8 cellular contexts compared by ENCODE assay signal in genomic region chr4:24476209-24476781, GRCh38.
A peak's percentile ranks its signal among the peaks of the same experiment; 100 is the strongest.
DNase-seq lines count a peak whose midpoint lies in the region; ATAC-seq and TF ChIP-seq lines count a peak whose summit lies in the region.

No MANE protein-coding gene starts in this region.

- no peak for TF ChIP-seq EP300 in neural cell (conservative IDR thresholded peaks at IDR 0.05; ENCODE audit: poor library complexity, severe bottlenecking)

- H3K79me2 ChIP-seq in neural cell (replicated peaks; ENCODE audit: insufficient read depth, low read length) = no peaks in the 10 kb centered on the region

- H3K27me3 ChIP-seq in body of pancreas (peaks cover 0 to 7% of the 10 kb centered on the region in 2 donors), neural cell (ENCODE audit: insufficient read depth, low read depth, low read length) (peaks cover 6% of the 10 kb centered on the region)

- no peaks in the 10 kb centered on the region for H3F3A ChIP-seq in neural cell (ENCODE audit: insufficient read depth, low read length, poor library complexity, severe bottlenecking)

- intact Hi-C loops in body of pancreas (cut with DNase I) = no loop called here

- H3K4me2 ChIP-seq in neural cell (ENCODE audit: low read length) = no peak overlapping the region

- peak; percentile 13 for DNase-seq in EL
- DNase-seq in body of pancreas = no peak
- DNase-seq in mucosa of gallbladder (ENCODE audit: low spot score) = no peak
- DNase-seq in activated CD4-positive, CD25-positive, alpha-beta regulatory T cell (lab: John Stamatoyannopoulos, UW) = no peak

- H3K4me3 ChIP-seq in body of pancreas (no peak overlapping the region), neural cell (ENCODE audit: low read length) (no peak overlapping the region)

- H3K27ac ChIP-seq in body of pancreas (no peak overlapping the region), neural cell (ENCODE audit: low read length) (no peak overlapping the region)

- no peak for TF ChIP-seq POLR2A in body of pancreas (IDR thresholded peaks at IDR 0.05)

- peak in 5 of 7 experiments; percentile 24 to 58 (median 37) for TF ChIP-seq CTCF in body of pancreas (IDR thresholded peaks at IDR 0.05)
- TF ChIP-seq CTCF in neural cell (IDR thresholded peaks at IDR 0.05; ENCODE audit: poor library complexity, severe bottlenecking) = peak; percentile 56

- H3K9ac ChIP-seq in neural cell (ENCODE audit: low read length) = no peak overlapping the region

- H4K20me1 ChIP-seq in neural cell (ENCODE audit: insufficient read depth) = no peaks in the 10 kb centered on the region

- H3K36me3 ChIP-seq in body of pancreas (replicated peaks in 1 of 2; ENCODE audit: insufficient read depth in 1 of 2, low read depth in 2 of 2) (no peaks in the 10 kb centered on the region), neural cell (ENCODE audit: insufficient read depth, low read length) (no peaks in the 10 kb centered on the region)

- no peak for TF ChIP-seq RAD21 in neural cell (conservative IDR thresholded peaks at IDR 0.05)

- 58 to 62% methylated on average over 5 of the region's 5 CpGs for WGBS in body of pancreas, 2 donors

- no peaks in the 10 kb centered on the region for H3K9me2 ChIP-seq in neural cell (ENCODE audit: insufficient read depth, low read length)

- ATAC-seq in HG03460 (IDR thresholded peaks at IDR 0.05; ENCODE audit: unreplicated experiment) (peak; percentile 38), body of pancreas (no peak), GM21360 (IDR thresholded peaks at IDR 0.05; ENCODE audit: unreplicated experiment) (no peak), GM21528 (IDR thresholded peaks at IDR 0.05; ENCODE audit: low FRiP score, unreplicated experiment) (no peak)

- peaks cover 18% of the 10 kb centered on the region for H3K4me1 ChIP-seq in body of pancreas

- no peaks in the 10 kb centered on the region for H3K9me3 ChIP-seq in body of pancreas
- H3K9me3 ChIP-seq in neural cell (ENCODE audit: low read length) = no peaks in the 10 kb centered on the region

- H2AFZ ChIP-seq in neural cell (ENCODE audit: low read depth, low read length) = no peak overlapping the region

TF ChIP-seq in neural cell, 6 proteins besides CTCF, POLR2A, EP300 and RAD21:
- TF ChIP-seq REST (IDR thresholded peaks at IDR 0.05; ENCODE audit: borderline replicate concordance) (no peak), SMC3 (conservative IDR thresholded peaks at IDR 0.05; ENCODE audit: poor library complexity) (no peak), EZH2 (IDR thresholded peaks at IDR 0.05; ENCODE audit: borderline replicate concordance, insufficient read depth, low read length, poor library complexity, severe bottlenecking) (no peak), TAF1 (IDR thresholded peaks at IDR 0.05; ENCODE audit: low read depth) (no peak), MXI1 (conservative IDR thresholded peaks at IDR 0.05; ENCODE audit: poor library complexity, severe bottlenecking) (no peak), POLR2AphosphoS5 (IDR thresholded peaks at IDR 0.05) (no peak)
